8 cellular contexts compared by ENCODE assay signal in the genomic region with DNA sequence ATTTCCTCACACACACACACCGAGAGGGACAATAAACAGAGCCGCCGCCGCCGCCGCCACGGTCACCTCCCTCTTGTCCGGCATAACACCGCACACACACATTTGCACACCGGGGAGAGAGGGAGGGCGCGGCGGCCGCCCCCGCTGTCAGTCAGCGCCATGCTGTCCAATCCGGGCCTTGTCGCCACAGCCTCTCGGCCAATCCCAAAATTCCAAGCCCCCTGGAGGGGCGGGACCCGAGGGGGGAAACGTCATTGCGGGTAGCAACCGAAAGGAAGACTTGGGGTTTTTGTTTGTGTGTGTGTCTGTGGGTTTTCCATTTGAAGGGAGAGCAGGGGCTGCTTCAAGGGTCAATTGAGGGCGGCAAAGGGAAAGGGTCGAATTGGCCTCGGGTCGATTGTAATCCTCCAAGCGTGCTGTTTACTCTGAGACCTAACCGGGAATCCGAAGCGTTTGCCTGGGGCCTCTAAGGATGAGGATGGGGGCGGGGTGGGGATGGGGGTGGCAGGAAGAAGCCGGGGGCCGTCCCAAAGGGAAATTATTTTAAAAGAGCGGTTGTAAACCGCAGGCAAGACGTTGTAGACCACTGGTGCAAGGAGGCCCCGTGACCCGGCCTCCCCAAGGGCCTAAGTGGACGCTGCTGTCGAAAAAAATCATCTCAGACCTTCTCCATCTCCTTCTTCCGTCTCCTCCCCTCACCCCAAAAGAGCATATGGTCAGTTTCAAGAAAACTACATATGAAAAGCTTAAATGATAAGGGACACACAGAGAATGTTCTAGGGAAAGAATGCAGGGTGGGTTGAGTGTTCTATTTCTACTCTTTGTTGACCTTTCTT. TPM values are rescaled to one million over a fixed set of nuclear protein-coding genes. Genes with fewer than 3 reads are reported as not detected.
DNase-seq lines count a peak whose midpoint lies in the region; ATAC-seq and TF ChIP-seq lines count a peak whose summit lies in the region.

A gene with protein sequence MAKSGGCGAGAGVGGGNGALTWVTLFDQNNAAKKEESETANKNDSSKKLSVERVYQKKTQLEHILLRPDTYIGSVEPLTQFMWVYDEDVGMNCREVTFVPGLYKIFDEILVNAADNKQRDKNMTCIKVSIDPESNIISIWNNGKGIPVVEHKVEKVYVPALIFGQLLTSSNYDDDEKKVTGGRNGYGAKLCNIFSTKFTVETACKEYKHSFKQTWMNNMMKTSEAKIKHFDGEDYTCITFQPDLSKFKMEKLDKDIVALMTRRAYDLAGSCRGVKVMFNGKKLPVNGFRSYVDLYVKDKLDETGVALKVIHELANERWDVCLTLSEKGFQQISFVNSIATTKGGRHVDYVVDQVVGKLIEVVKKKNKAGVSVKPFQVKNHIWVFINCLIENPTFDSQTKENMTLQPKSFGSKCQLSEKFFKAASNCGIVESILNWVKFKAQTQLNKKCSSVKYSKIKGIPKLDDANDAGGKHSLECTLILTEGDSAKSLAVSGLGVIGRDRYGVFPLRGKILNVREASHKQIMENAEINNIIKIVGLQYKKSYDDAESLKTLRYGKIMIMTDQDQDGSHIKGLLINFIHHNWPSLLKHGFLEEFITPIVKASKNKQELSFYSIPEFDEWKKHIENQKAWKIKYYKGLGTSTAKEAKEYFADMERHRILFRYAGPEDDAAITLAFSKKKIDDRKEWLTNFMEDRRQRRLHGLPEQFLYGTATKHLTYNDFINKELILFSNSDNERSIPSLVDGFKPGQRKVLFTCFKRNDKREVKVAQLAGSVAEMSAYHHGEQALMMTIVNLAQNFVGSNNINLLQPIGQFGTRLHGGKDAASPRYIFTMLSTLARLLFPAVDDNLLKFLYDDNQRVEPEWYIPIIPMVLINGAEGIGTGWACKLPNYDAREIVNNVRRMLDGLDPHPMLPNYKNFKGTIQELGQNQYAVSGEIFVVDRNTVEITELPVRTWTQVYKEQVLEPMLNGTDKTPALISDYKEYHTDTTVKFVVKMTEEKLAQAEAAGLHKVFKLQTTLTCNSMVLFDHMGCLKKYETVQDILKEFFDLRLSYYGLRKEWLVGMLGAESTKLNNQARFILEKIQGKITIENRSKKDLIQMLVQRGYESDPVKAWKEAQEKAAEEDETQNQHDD (N-terminal part only) (minus strand): TSS at position 98 of the 836 bp plus-strand sequence. CDS start 610 bp downstream, outside the sequence.

- intact Hi-C loops in left cardiac atrium (cut with DNase I) (loop anchor here in 1 of 2 donors (5.0 kb wide), 2 partner anchors 117 to 127 kb away; a partner anchor contains a TSS), posterior vena cava (cut with DNase I) (no loop called here), upper lobe of right lung (cut with DNase I) (no loop called here)

- peaks cover 41% of the 10 kb centered on the region for H3K4me1 Mint-ChIP-seq in T-helper 17 cell

- H3K27ac Mint-ChIP-seq in T-helper 17 cell: peak within 1 kb of the TSS; percentile 99

- H3K9me3 ChIP-seq in T-helper 17 cell (ENCODE audit: control insufficient read depth, low read length, poor library complexity, severe bottlenecking) (no peaks in the 10 kb centered on the region), upper lobe of right lung (no peaks in the 10 kb centered on the region)

- TF ChIP-seq CTCF in GM13977 (IDR thresholded peaks at IDR 0.05; ENCODE audit: extremely low read depth, insufficient read depth, missing control alignments): no peak
- no peak for TF ChIP-seq CTCF in upper lobe of right lung (IDR thresholded peaks at IDR 0.05)

- H3K4me1 ChIP-seq in upper lobe of right lung: peaks cover 27% of the 10 kb centered on the region

- DNase-seq in GM13977 (ENCODE audit: low spot score): peak; percentile 95
- DNase-seq in NCI-H1694 (lab: John Stamatoyannopoulos, UW): peak; percentile 48
- DNase-seq in T-helper 17 cell: peak; percentile 85 to 93 (median 90)
- DNase-seq in amygdala (lab: John Stamatoyannopoulos, UW): peak; percentile 31 to 99 (median 95)
- DNase-seq in left cardiac atrium: peak; percentile 95
- DNase-seq in posterior vena cava (ENCODE audit: low spot score): peak; percentile 98
- peak; percentile 97 for DNase-seq in upper lobe of right lung

- peaks cover 8% of the 10 kb centered on the region for H3K36me3 Mint-ChIP-seq in T-helper 17 cell (ENCODE audit: low read depth)

- peak within 1 kb of the TSS; percentile 98 for H3K4me3 Mint-ChIP-seq in T-helper 17 cell

- H3K27me3 ChIP-seq in upper lobe of right lung: no peaks in the 10 kb centered on the region

- H3K4me3 ChIP-seq in upper lobe of right lung: peak within 1 kb of the TSS; percentile 75

- ATAC-seq in HG02884 (IDR thresholded peaks at IDR 0.05; ENCODE audit: unreplicated experiment) (peak; percentile 81), T-helper 17 cell (peak; percentile 93), left cardiac atrium (peak; percentile 98 to 99), upper lobe of right lung (peak; percentile 98)

- H3K27me3 Mint-ChIP-seq in T-helper 17 cell: no peaks in the 10 kb centered on the region

- in situ Hi-C loops in GM13977 (cut with MboI; ENCODE audit: low pct_unique_long_range_greater_than_20kb, low sequenced_read_pairs, unreplicated experiment): loop anchor here (25.0 kb wide), 1 partner anchor 447 kb away; no protein-coding TSS in a partner anchor

- H3K27ac ChIP-seq in upper lobe of right lung: peak within 1 kb of the TSS; percentile 93

- H3K36me3 ChIP-seq in upper lobe of right lung: no peaks in the 10 kb centered on the region

RNA-seq across cellular contexts. Expression of the gene that starts here (rescaled TPM):
- total RNA-seq in T-helper 17 cell (100 to 1,000 TPM in 1 of 2 donors, 10 to 100 TPM in 1; 91.8 to 113 TPM), left cardiac atrium (100 to 1,000 TPM in 1 of 2 donors, 10 to 100 TPM in 1; 79.1 to 101 TPM), posterior vena cava (10 to 100 TPM; 84.7 to 95.3 TPM), upper lobe of right lung (83.4 TPM)

Comparison
In these comparisons a context has a peak if more than half of its experiments do, and no peak if none do; other contexts are left out.
1. Peak in every context shown above with its lines: DNase-seq, ATAC-seq, H3K4me3 ChIP-seq and H3K27ac ChIP-seq.
2. DNase-seq: peak in every context shown above with its lines; median percentile 98 in posterior vena cava; 97 in upper lobe of right lung; 95 in GM13977; 95 in amygdala; 95 in left cardiac atrium; 90 in T-helper 17 cell; 48 in NCI-H1694.